ENCODE assay signal across 10 cellular contexts in the genomic region with DNA sequence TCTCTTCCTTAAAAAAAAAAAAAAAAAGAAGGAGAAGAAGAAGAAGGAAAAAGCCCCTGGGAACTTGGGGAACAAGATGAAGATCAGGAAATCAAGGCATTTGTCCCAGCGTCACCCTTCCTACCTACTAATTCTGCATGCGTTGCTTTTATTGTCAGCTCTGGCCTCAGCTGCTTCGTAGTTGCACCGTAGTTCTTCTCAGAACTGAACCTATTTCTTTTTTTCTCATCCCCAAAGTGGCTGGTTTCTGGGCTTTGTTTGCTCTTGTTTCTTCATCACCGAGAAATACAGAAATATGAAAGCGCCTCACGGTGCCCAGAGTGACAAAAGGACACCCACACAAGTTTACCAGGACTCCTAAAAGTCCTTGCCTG. TPM values are rescaled to one million over a fixed set of nuclear protein-coding genes. Genes with fewer than 3 reads are reported as not detected.
DNase-seq lines count a peak whose midpoint lies in the region; ATAC-seq and TF ChIP-seq lines count a peak whose summit lies in the region.
"Had no signal": no experiment of that assay in that cellular context is flagged by ENCODE, and none has a peak within 500 bp of the region (broad histone marks: within the 10 kb centered on the region; RNA-seq: fewer than 3 reads in every experiment).

No MANE protein-coding gene starts in this region.

- peak overlapping the region; percentile 28 to 38 for H3K4me3 ChIP-seq in left lung
- peak overlapping the region; percentile 60 for H3K4me3 ChIP-seq in suprapubic skin

- H3K36me3 ChIP-seq in left lung: no peaks in the 10 kb centered on the region
- no peaks in the 10 kb centered on the region for H3K36me3 ChIP-seq in suprapubic skin
- H3K36me3 ChIP-seq: tibial artery had no signal

- intact Hi-C loops in left lung (cut with DNase I): no loop called here

- no peaks in the 10 kb centered on the region for H3K9me3 Mint-ChIP-seq in activated CD8-positive, alpha-beta memory T cell treated with anti-CD3 and anti-CD28 coated beads, Interleukin-2, amount 10 ng/mL, durations not matched to agents 7 days and 5 days (ENCODE audit: low read depth)
- H3K9me3 Mint-ChIP-seq in brain: peaks cover 0 to 6% (median 5%) of the 10 kb centered on the region in 5 experiments

- no peak overlapping the region for H3K27ac Mint-ChIP-seq in activated CD8-positive, alpha-beta memory T cell treated with anti-CD3 and anti-CD28 coated beads, Interleukin-2, amount 10 ng/mL, durations not matched to agents 7 days and 5 days
- H3K27ac Mint-ChIP-seq in brain: peak overlapping the region; percentile 60 to 95 (median 84)

- H3K27ac ChIP-seq in left lung (no peak overlapping the region), suprapubic skin (peak overlapping the region; percentile 36)
- H3K27ac ChIP-seq: tibial artery had no signal

- H3K9me3 ChIP-seq in left lung (no peaks in the 10 kb centered on the region), suprapubic skin (no peaks in the 10 kb centered on the region)
- H3K9me3 ChIP-seq: tibial artery had no signal

- CTCF ChIA-PET in activated CD8-positive, alpha-beta memory T cell treated with anti-CD3 and anti-CD28 coated beads, Interleukin-2, amount 10 ng/mL, durations not matched to agents 7 days and 5 days (lab: Charles Lee): interaction anchor here (1.8 kb wide), 1 partner anchor 14 kb away, joined by 7 read pairs; no protein-coding TSS in a partner anchor

- H3K27me3 ChIP-seq in left lung (peaks cover 22 to 55% of the 10 kb centered on the region in 2 donors), suprapubic skin (peaks cover 49% of the 10 kb centered on the region)

- peaks cover 28% of the 10 kb centered on the region for H3K27me3 Mint-ChIP-seq in activated CD8-positive, alpha-beta memory T cell treated with anti-CD3 and anti-CD28 coated beads, Interleukin-2, amount 10 ng/mL, durations not matched to agents 7 days and 5 days
- H3K27me3 Mint-ChIP-seq in brain: peaks cover 47% of the 10 kb centered on the region

- DNase-seq in activated CD8-positive, alpha-beta memory T cell treated with anti-CD3 and anti-CD28 coated beads, Interleukin-2, amount 10 ng/mL, durations not matched to agents 7 days and 5 days: no peak
- DNase-seq in activated CD8-positive, alpha-beta memory T cell treated with anti-CD3 and anti-CD28 coated beads for 24 hours: no peak
- no peak for DNase-seq in left lung
- DNase-seq in suprapubic skin (ENCODE audit: low spot score in 2 of 2): no peak
- no peak for DNase-seq in NCI-H2171 (lab: John Stamatoyannopoulos, UW)
- no peak for DNase-seq in activated effector memory CD4-positive, alpha-beta T cell treated with Interleukin-2 at 50 U/mL for 16 hours
- DNase-seq: left cardiac atrium, tibial artery had no signal

- TF ChIP-seq CTCF in brain (conservative IDR thresholded peaks at IDR 0.05): no peak
- no peak for TF ChIP-seq CTCF in left lung (IDR thresholded peaks at IDR 0.05)
- TF ChIP-seq CTCF in suprapubic skin (IDR thresholded peaks at IDR 0.05): no peak

- H3K4me1 Mint-ChIP-seq in activated CD8-positive, alpha-beta memory T cell treated with anti-CD3 and anti-CD28 coated beads, Interleukin-2, amount 10 ng/mL, durations not matched to agents 7 days and 5 days: peaks cover 9% of the 10 kb centered on the region
- H3K4me1 Mint-ChIP-seq in brain: peaks cover 9% of the 10 kb centered on the region

- TF ChIP-seq POLR2A in suprapubic skin (IDR thresholded peaks at IDR 0.05): no peak

- no peaks in the 10 kb centered on the region for H3K36me3 Mint-ChIP-seq in activated CD8-positive, alpha-beta memory T cell treated with anti-CD3 and anti-CD28 coated beads, Interleukin-2, amount 10 ng/mL, durations not matched to agents 7 days and 5 days
- H3K36me3 Mint-ChIP-seq in brain: no peaks in the 10 kb centered on the region

- ATAC-seq in activated CD8-positive, alpha-beta memory T cell treated with anti-CD3 and anti-CD28 coated beads, Interleukin-2, amount 10 ng/mL, durations not matched to agents 7 days and 5 days: no peak
- ATAC-seq in left lung: peak; percentile 7
- ATAC-seq in HG02884 (IDR thresholded peaks at IDR 0.05; ENCODE audit: unreplicated experiment): no peak

- peaks cover 6 to 8% of the 10 kb centered on the region in 2 donors for H3K4me1 ChIP-seq in left lung
- H3K4me1 ChIP-seq in suprapubic skin: peaks cover 17% of the 10 kb centered on the region

- WGBS in suprapubic skin: 10% methylated on average over 7 of the region's 7 CpGs

- no peak for TF ChIP-seq EP300 in suprapubic skin (IDR thresholded peaks at IDR 0.05)

- H3K4me3 Mint-ChIP-seq in activated CD8-positive, alpha-beta memory T cell treated with anti-CD3 and anti-CD28 coated beads, Interleukin-2, amount 10 ng/mL, durations not matched to agents 7 days and 5 days: peak overlapping the region; percentile 66
- no peak overlapping the region for H3K4me3 Mint-ChIP-seq in brain

RNA-seq across cellular contexts. Expression of a gene that starts 0.9 kb away (rescaled TPM):
- under 1 TPM; 0.58 to 0.63 TPM for total RNA-seq in activated CD8-positive, alpha-beta memory T cell treated with anti-CD3 and anti-CD28 coated beads, Interleukin-2, amount 10 ng/mL, durations not matched to agents 7 days and 5 days
- polyA plus RNA-seq in brain (ENCODE audit: insufficient read depth, low read depth, low replicate concordance): 0.10 TPM
- total RNA-seq in left lung: 1 to 10 TPM; 2.0 to 6.2 TPM
- 1 to 10 TPM in 3 of 4 donors, under 1 TPM in 1; 0.79 to 2.5 (median 1.7) TPM for total RNA-seq in suprapubic skin
